Comparison of ENCODE assay signal across 8 cellular contexts in the genomic region with DNA sequence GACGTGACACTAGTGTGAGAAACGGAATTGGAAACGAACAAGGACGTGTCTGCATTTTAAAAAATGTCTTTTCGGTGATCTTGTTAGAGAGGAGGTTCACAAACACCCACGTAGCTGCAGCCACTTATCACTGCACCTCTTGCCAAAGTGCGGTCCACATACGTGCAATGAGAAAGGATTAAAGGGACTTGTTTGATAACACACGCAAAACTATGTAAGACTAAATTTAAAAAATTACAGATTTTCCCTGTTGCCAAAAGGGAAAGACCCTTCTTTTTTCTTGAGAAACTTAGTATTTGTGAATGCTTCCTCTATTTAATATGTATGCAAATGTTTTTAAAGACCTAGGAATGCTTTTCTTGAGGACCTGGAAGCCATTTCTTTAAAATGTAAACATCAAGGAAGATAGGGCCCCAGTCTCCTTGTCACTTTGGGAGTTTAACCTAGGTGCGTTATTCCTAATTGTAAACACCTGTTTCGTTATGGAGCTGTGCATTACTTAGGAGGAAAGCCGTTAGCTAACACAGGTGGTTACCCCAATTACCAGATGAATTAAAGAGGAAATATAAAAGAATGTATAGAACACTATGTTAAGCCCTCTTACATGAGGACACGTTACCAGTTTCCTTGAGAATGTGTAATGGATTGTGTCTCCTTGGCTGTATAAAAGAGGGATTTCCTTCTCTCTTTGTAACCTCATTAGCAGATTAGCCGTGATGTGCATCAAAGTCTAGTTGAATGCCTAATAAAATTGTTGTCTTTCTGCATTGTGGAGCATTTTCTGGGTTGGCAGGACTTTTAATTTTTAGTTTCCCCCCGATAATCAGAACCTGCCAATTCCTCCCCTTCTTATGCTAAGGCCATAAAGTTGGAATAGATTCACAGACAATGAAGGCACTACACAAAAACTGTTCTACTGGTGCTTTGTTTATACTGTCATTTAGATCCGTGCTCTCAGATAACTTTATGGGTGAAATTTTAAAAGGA. TPM values are rescaled to one million over a fixed set of nuclear protein-coding genes. Genes with fewer than 3 reads are reported as not detected.
A peak's percentile ranks its signal among the peaks of the same experiment; 100 is the strongest.
DNase-seq lines count a peak whose midpoint lies in the region; ATAC-seq, FAIRE-seq and TF ChIP-seq lines count a peak whose summit lies in the region.

No MANE protein-coding gene starts in this region.

- intact Hi-C loops in left ventricle myocardium superior (cut with micrococcal nuclease) (loop anchor here (10.0 kb wide), 1 partner anchor 272 kb away; a partner anchor contains a TSS), psoas muscle (cut with DNase I) (loop anchor here in 1 of 2 donors (1.0 to 5.0 kb wide), 2 partner anchors 10 to 305 kb away; no protein-coding TSS in a partner anchor), posterior vena cava (cut with DNase I) (loop anchor here in 1 of 2 donors (10.0 kb wide), 2 partner anchors 152 to 258 kb away; a partner anchor contains a TSS)

- H3K36me3 ChIP-seq in cardiac muscle cell (no peaks in the 10 kb centered on the region), psoas muscle (ENCODE audit: insufficient read depth in 1 of 2, low read depth in 1 of 2) (peaks cover 0 to 2% of the 10 kb centered on the region in 2 donors)

- H3K9me3 ChIP-seq in cardiac muscle cell (ENCODE audit: low read depth) (no peaks in the 10 kb centered on the region), psoas muscle (no peaks in the 10 kb centered on the region)

- peak in 1 of 2 donors; percentile 10 for DNase-seq in cardiac muscle cell (ENCODE audit: low read depth in 1 of 2, low spot score in 1 of 2)
- no peak for DNase-seq in left ventricle myocardium superior
- DNase-seq in fibroblast of mammary gland (ENCODE audit: low read depth): no peak
- no peak for DNase-seq in psoas muscle
- DNase-seq in HTR-8/SVneo (ENCODE audit: insufficient read length, low spot score): no peak
- DNase-seq in activated CD4-positive, alpha-beta T cell treated with anti-CD3 and anti-CD28 coated beads, Interleukin-2, amount 50 U/mL, for 1 hour: no peak
- DNase-seq in posterior vena cava (ENCODE audit: low spot score): no peak

- H3K4me1 ChIP-seq in cardiac muscle cell (ENCODE audit: low read depth) (no peaks in the 10 kb centered on the region), psoas muscle (peaks cover 5% of the 10 kb centered on the region)

- H3K27ac ChIP-seq in cardiac muscle cell (peak overlapping the region; percentile 78), psoas muscle (peak overlapping the region; percentile 89)

- H3K27me3 ChIP-seq in cardiac muscle cell: peaks cover 4% of the 10 kb centered on the region
- no peaks in the 10 kb centered on the region for H3K27me3 ChIP-seq in psoas muscle (ENCODE audit: insufficient read depth in 3 of 3, low read length in 2 of 3)

- peak overlapping the region; percentile 25 for H3K4me3 ChIP-seq in cardiac muscle cell
- H3K4me3 ChIP-seq in fibroblast of mammary gland (ENCODE audit: control insufficient read depth, low read depth, low read length): peak overlapping the region; percentile 62
- peak overlapping the region; percentile 93 for H3K4me3 ChIP-seq in psoas muscle

- 43 to 50% (median 48%) methylated on average over 16 of the region's 16 CpGs for WGBS in psoas muscle, 3 donors

- FAIRE-seq in HTR-8/SVneo (lab: Jason Lieb, UNC): no peak

- TF ChIP-seq CTCF in cardiac muscle cell (IDR thresholded peaks at IDR 0.05; ENCODE audit: low read depth, low read length) (no peak), fibroblast of mammary gland (conservative IDR thresholded peaks at IDR 0.05; ENCODE audit: control insufficient read depth, insufficient read depth, low read depth, low read length) (no peak), psoas muscle (IDR thresholded peaks at IDR 0.05) (no peak)

- ATAC-seq in left ventricle myocardium superior (no peak), SK-N-SH treated with all-trans-retinoic acid at 6 μM for 48 hours (no peak), psoas muscle (no peak)

TF ChIP-seq in SK-N-SH treated with all-trans-retinoic acid at 6 μM for 48 hours, 23 proteins besides CTCF, POLR2A, EP300 and RAD21:
- TF ChIP-seq ZC3H10 (CRISPR knock-in tag; IDR thresholded peaks at IDR 0.05): no peak; the same call in 1 of the 2 replicates
- no peak for TF ChIP-seq ZFP30 (CRISPR knock-in tag; IDR thresholded peaks at IDR 0.05)
- no peak for TF ChIP-seq SNAI2 (CRISPR knock-in tag; IDR thresholded peaks at IDR 0.05)
- TF ChIP-seq TOX (CRISPR knock-in tag; IDR thresholded peaks at IDR 0.05; ENCODE audit: borderline replicate concordance): no peak
- TF ChIP-seq ZFP3 (CRISPR knock-in tag; IDR thresholded peaks at IDR 0.05): no peak
- TF ChIP-seq GLIS3 (CRISPR knock-in tag; IDR thresholded peaks at IDR 0.05): no peak
- 0 out of 2 replicates have a peak, but pooled peaks have one; percentile 12 for TF ChIP-seq ZNF8 (CRISPR knock-in tag; IDR thresholded peaks at IDR 0.05)

RNA-seq across cellular contexts. Expression of a gene that starts 1.0 kb away (rescaled TPM):
- 0.42 and 0.77 TPM in 2 replicates for total RNA-seq in cardiac muscle cell
- 0.91 and 2.1 TPM in 2 replicates for polyA plus RNA-seq in cardiac muscle cell
- total RNA-seq in left ventricle myocardium superior: 0.62 TPM
- total RNA-seq in psoas muscle: under 1 TPM in 3 of 4 donors, not detected in 1; 0.30 to 0.79 (median 0.42) TPM
- under 1 TPM in 2 of 3 donors, not detected in 1; 0.12 to 0.32 TPM for polyA plus RNA-seq in psoas muscle
- total RNA-seq in posterior vena cava: 1 to 10 TPM; 1.4 to 1.6 TPM

Comparison
In these comparisons a context has a peak if more than half of its experiments do, and no peak if none do; other contexts are left out.
1. H3K4me3 ChIP-seq: peak in every context shown above with its lines; median percentile 93 in psoas muscle; 62 in fibroblast of mammary gland; 25 in cardiac muscle cell.